Comparison of ENCODE assay signal across 20 cellular contexts in the genomic region with DNA sequence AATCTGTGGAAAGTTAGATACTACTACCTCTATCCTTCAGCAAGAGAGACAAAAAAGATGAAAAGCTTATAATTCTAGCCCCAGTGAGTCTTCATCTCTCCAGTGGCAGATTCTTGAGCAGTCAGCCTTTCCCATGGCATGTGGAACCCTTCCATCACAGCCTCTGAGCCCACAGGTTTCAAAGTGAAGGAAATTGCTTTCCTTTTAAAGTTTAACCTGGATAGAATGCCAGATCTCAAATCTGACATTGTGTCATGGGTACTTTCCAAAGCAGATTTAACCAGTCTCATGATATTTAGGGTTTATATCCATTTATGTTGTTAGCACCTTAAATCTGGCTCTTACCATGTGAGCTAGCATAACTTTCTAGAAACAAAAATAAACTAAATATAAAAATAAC.
"Had no signal": no experiment of that assay in that cellular context is flagged by ENCODE, and none has a peak within 500 bp of the region (broad histone marks: within the 10 kb centered on the region; RNA-seq: fewer than 3 reads in every experiment).

No MANE protein-coding gene starts in this region.

- H3K9me3 Mint-ChIP-seq: endodermal cell; naive thymus-derived CD4-positive, alpha-beta T cell; nephron progenitor cell; type B pancreatic cell had no signal

- H3K27me3 Mint-ChIP-seq: naive thymus-derived CD4-positive, alpha-beta T cell; type B pancreatic cell had no signal

- ATAC-seq: esophagus mucosa; heart left ventricle; lower lobe of right lung; naive thymus-derived CD4-positive, alpha-beta T cell; psoas muscle; sciatic nerve had no signal

- H3K27ac Mint-ChIP-seq: endodermal cell, type B pancreatic cell had no signal

- H3K4me3 Mint-ChIP-seq: endodermal cell; naive thymus-derived CD4-positive, alpha-beta T cell; nephron progenitor cell; type B pancreatic cell had no signal

- DNase-seq: effector CD4-positive, alpha-beta T cell; endodermal cell; heart left ventricle; hippocampal formation; kidney glomerular epithelial cell; left ventricle myocardium inferior; lower lobe of right lung; naive thymus-derived CD4-positive, alpha-beta T cell; nephron progenitor cell; psoas muscle; spleen; stimulated activated CD4-positive, alpha-beta T cell treated with anti-CD3 and anti-CD28 coated beads, Interleukin-15, amount 100 ng/mL, for 24 hours; stimulated activated CD4-positive, alpha-beta T cell treated with anti-CD3 and anti-CD28 coated beads, Interleukin-1b, Interleukin-23, amount 100 ng/mL, for 48 hours; stimulated activated CD4-positive, alpha-beta T cell treated with anti-CD3 and anti-CD28 coated beads, Interleukin-4, amount 100 ng/mL, for 4 hours; stimulated activated naive CD4-positive, alpha-beta T cell; stomach; uterus had no signal

- H3K4me1 Mint-ChIP-seq: nephron progenitor cell had no signal
